ENCODE assay signal across 22 cellular contexts in genomic region chr22:20069331-20070042, GRCh38.
"Had no signal": no experiment of that assay in that cellular context is flagged by ENCODE, and none has a peak within 500 bp of the region (broad histone marks: within the 10 kb centered on the region; RNA-seq: fewer than 3 reads in every experiment).

No MANE protein-coding gene starts in this region.

- ATAC-seq: foreskin keratinocyte; left cardiac atrium; left ventricle myocardium superior; sciatic nerve; stimulated activated naive B cell treated with anti-CD40 and anti-IgM and Interleukin-4, amounts not matched to agents 10 μg/mL and 1 μg/mL and 100 μg/mL, for 72 hours had no signal

- H3K4me1 Mint-ChIP-seq: endodermal cell; immature natural killer cell; nephron progenitor cell; stimulated activated naive B cell treated with anti-CD40 and anti-IgM and Interleukin-4, amounts not matched to agents 10 μg/mL and 1 μg/mL and 100 μg/mL, for 72 hours had no signal

- DNase-seq: effector CD4-positive, alpha-beta T cell; endodermal cell; erythroblast; foreskin keratinocyte; immature natural killer cell; left cardiac atrium; left ventricle myocardium superior; mesenchymal stem cell; midbrain; nephron progenitor cell; psoas muscle; retina; stimulated activated CD4-positive, alpha-beta T cell treated with anti-CD3 and anti-CD28 coated beads, Interleukin-2, amount 100 ng/mL, for 24 hours; stimulated activated CD4-positive, alpha-beta T cell treated with anti-CD3 and anti-CD28 coated beads, Interleukin-4, amount 100 ng/mL, for 4 hours; stimulated activated naive B cell treated with anti-CD40 and anti-IgM and Interleukin-4, amounts not matched to agents 10 μg/mL and 1 μg/mL and 100 μg/mL, for 72 hours; trophoblast cell had no signal

- FAIRE-seq: endothelial cell of umbilical vein, keratinocyte had no signal

- H3K27me3 Mint-ChIP-seq: stimulated activated naive B cell treated with anti-CD40 and anti-IgM and Interleukin-4, amounts not matched to agents 10 μg/mL and 1 μg/mL and 100 μg/mL, for 72 hours had no signal

- H3K9me3 ChIP-seq: neutrophil, psoas muscle had no signal

- H3K4me1 ChIP-seq: foreskin keratinocyte, psoas muscle had no signal

- H3K27me3 ChIP-seq: foreskin keratinocyte, neutrophil had no signal

- H3K4me3 Mint-ChIP-seq: endodermal cell; immature natural killer cell; nephron progenitor cell; stimulated activated naive B cell treated with anti-CD40 and anti-IgM and Interleukin-4, amounts not matched to agents 10 μg/mL and 1 μg/mL and 100 μg/mL, for 72 hours had no signal

- H3K9me3 Mint-ChIP-seq: endodermal cell; immature natural killer cell; nephron progenitor cell; stimulated activated naive B cell treated with anti-CD40 and anti-IgM and Interleukin-4, amounts not matched to agents 10 μg/mL and 1 μg/mL and 100 μg/mL, for 72 hours had no signal

- H3K4me3 ChIP-seq: coronary artery, lung, psoas muscle had no signal

- H3K27ac ChIP-seq: coronary artery, foreskin keratinocyte, neutrophil, psoas muscle had no signal

- H3K27ac Mint-ChIP-seq: endodermal cell; immature natural killer cell; nephron progenitor cell; stimulated activated naive B cell treated with anti-CD40 and anti-IgM and Interleukin-4, amounts not matched to agents 10 μg/mL and 1 μg/mL and 100 μg/mL, for 72 hours had no signal
